ENCODE assay signal across 20 cellular contexts in the genomic region with DNA sequence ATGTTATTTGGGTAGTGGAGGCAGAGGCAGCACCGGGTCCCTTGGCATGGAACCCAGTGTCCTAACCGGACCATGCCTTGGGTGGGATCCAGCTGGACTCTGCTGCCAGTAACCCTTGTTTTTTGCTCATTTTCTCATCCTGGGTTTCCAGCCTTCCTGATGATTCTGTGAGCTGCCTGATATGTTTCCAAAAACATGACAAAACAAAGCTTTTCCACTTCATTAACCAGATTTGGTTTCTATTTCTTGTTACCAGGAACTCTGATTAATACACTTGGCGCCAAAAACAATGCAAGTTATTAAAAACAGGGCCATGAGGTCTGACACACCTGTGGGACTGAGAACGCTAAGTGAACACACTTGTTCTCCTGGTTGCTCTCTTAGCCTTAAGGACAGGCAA. TPM values are rescaled to one million over a fixed set of nuclear protein-coding genes. Genes with fewer than 3 reads are reported as not detected.
DNase-seq lines count a peak whose midpoint lies in the region; ATAC-seq and TF ChIP-seq lines count a peak whose summit lies in the region.
"Had no signal": no experiment of that assay in that cellular context is flagged by ENCODE, and none has a peak within 500 bp of the region (broad histone marks: within the 10 kb centered on the region; RNA-seq: fewer than 3 reads in every experiment).

No MANE protein-coding gene starts in this region.

- ATAC-seq in natural killer cell treated with Interleukin-12 subunit alpha and Interleukin-12 subunit beta and Interleukin-15 and Interleukin-18, amount 100 ng/mL, for 72 hours: no peak
- ATAC-seq: SK-N-SH treated with all-trans-retinoic acid at 6 μM for 48 hours had no signal

- no peak for DNase-seq in breast epithelium (ENCODE audit: low spot score in 2 of 2)
- DNase-seq in MCF 10A (ENCODE audit: unreplicated experiment): no peak
- peak; percentile 36 for DNase-seq in epithelial cell of esophagus (ENCODE audit: low read depth)
- DNase-seq in neural crest cell (ENCODE audit: low read depth, low spot score): no peak
- no peak for DNase-seq in NCI-H146 treated with DMSO at 0.1 percent for 48 hours (lab: John Stamatoyannopoulos, UW; ENCODE audit: unreplicated experiment)
- no peak for DNase-seq in natural killer cell treated with Interleukin-12 subunit alpha and Interleukin-12 subunit beta and Interleukin-15 and Interleukin-18, amount 100 ng/mL, for 72 hours (ENCODE audit: low spot score)
- no peak for DNase-seq in CD8-positive, alpha-beta memory T cell
- DNase-seq in tibial nerve (ENCODE audit: low spot score in 2 of 2): no peak
- DNase-seq: 8988T; Calu3; CD4-positive, alpha-beta memory T cell; DMS153; GDM1; Karpas-422; MG63; NCI-H1417 treated with DMSO at 0.1 percent for 48 hours; NCI-H187 treated with DMSO at 0.1 percent for 48 hours; NK-92 treated with Interleukin-12 subunit alpha and Interleukin-12 subunit beta, amount 100 ng/mL, for 24 hours had no signal

- intact Hi-C loops in breast epithelium (cut with DNase I; ENCODE audit: low total_unique reads): no loop called here
- intact Hi-C loops in MCF 10A (cut with micrococcal nuclease): no loop called here

- H3K4me3 ChIP-seq in breast epithelium (peak overlapping the region in 1 of 3 donors; percentile 15), epithelial cell of esophagus (ENCODE audit: low read length) (no peak overlapping the region), tibial nerve (no peak overlapping the region)
- H3K4me3 ChIP-seq in CD8-positive, alpha-beta memory T cell (ENCODE audit: low read length): no peak overlapping the region
- H3K4me3 ChIP-seq: BLaER1 treated with 17β-estradiol and CSF1 and Interleukin-3, amounts not matched to agents 10 nM and 100 nM; MG63 had no signal

- H3K4me3 Mint-ChIP-seq in MCF 10A (ENCODE audit: unreplicated experiment) (no peak overlapping the region), neural crest cell (no peak overlapping the region)
- no peak overlapping the region for H3K4me3 Mint-ChIP-seq in natural killer cell treated with Interleukin-12 subunit alpha and Interleukin-12 subunit beta and Interleukin-15 and Interleukin-18, amount 100 ng/mL, for 72 hours
- H3K4me3 Mint-ChIP-seq in CD8-positive, alpha-beta memory T cell: no peak overlapping the region
- H3K4me3 Mint-ChIP-seq: CD4-positive, alpha-beta memory T cell had no signal

- no TSS peak for BruUV-seq in MCF 10A (replicated peaks; lab: Mats Ljungman, UMichigan)

- no peaks in the 10 kb centered on the region for H3K9me3 ChIP-seq in breast epithelium
- H3K9me3 ChIP-seq in CD8-positive, alpha-beta memory T cell (ENCODE audit: low read length): no peaks in the 10 kb centered on the region
- H3K9me3 ChIP-seq in tibial nerve: peaks cover 0 to 5% (median 0%) of the 10 kb centered on the region in 4 donors

- POLR2A ChIA-PET in MCF 10A (lab: Yijun Ruan, JAX): no interaction called here
- POLR2A ChIA-PET in CD8-positive, alpha-beta memory T cell (lab: Charles Lee): no interaction called here

- H3K9me3 Mint-ChIP-seq in MCF 10A (ENCODE audit: unreplicated experiment) (no peaks in the 10 kb centered on the region), neural crest cell (peaks cover 3% of the 10 kb centered on the region)
- H3K9me3 Mint-ChIP-seq in natural killer cell treated with Interleukin-12 subunit alpha and Interleukin-12 subunit beta and Interleukin-15 and Interleukin-18, amount 100 ng/mL, for 72 hours: no peaks in the 10 kb centered on the region
- no peaks in the 10 kb centered on the region for H3K9me3 Mint-ChIP-seq in CD8-positive, alpha-beta memory T cell
- H3K9me3 Mint-ChIP-seq: CD4-positive, alpha-beta memory T cell had no signal

- H3K27ac Mint-ChIP-seq in MCF 10A (ENCODE audit: low read depth, unreplicated experiment): no peak overlapping the region
- H3K27ac Mint-ChIP-seq in neural crest cell (ENCODE audit: unreplicated experiment): peak overlapping the region; percentile 43
- H3K27ac Mint-ChIP-seq in natural killer cell treated with Interleukin-12 subunit alpha and Interleukin-12 subunit beta and Interleukin-15 and Interleukin-18, amount 100 ng/mL, for 72 hours: no peak overlapping the region
- H3K27ac Mint-ChIP-seq in CD8-positive, alpha-beta memory T cell: no peak overlapping the region
- H3K27ac Mint-ChIP-seq: CD4-positive, alpha-beta memory T cell had no signal

- H3K27me3 Mint-ChIP-seq in MCF 10A (ENCODE audit: insufficient read depth, unreplicated experiment): no peaks in the 10 kb centered on the region
- H3K27me3 Mint-ChIP-seq in neural crest cell (ENCODE audit: low read depth): no peaks in the 10 kb centered on the region
- H3K27me3 Mint-ChIP-seq in natural killer cell treated with Interleukin-12 subunit alpha and Interleukin-12 subunit beta and Interleukin-15 and Interleukin-18, amount 100 ng/mL, for 72 hours: peaks cover 0 to 2% of the 10 kb centered on the region in 2 donors
- H3K27me3 Mint-ChIP-seq in CD8-positive, alpha-beta memory T cell: peaks cover 10 to 27% of the 10 kb centered on the region in 2 donors

- CTCF ChIA-PET in MCF 10A (lab: Yijun Ruan, JAX): interaction anchor here (0.6 kb wide), 1 partner anchor 87 kb away, joined by 4 read pairs; no protein-coding TSS in a partner anchor
- CTCF ChIA-PET in CD8-positive, alpha-beta memory T cell (lab: Charles Lee): no interaction called here

- H3K27ac ChIP-seq in breast epithelium (peak overlapping the region; percentile 84 to 88), tibial nerve (no peak overlapping the region)
- no peak overlapping the region for H3K27ac ChIP-seq in CD8-positive, alpha-beta memory T cell (ENCODE audit: low read depth, low read length)
- H3K27ac ChIP-seq: BLaER1 treated with 17β-estradiol and CSF1 and Interleukin-3, amounts not matched to agents 10 nM and 100 nM had no signal

- no peaks in the 10 kb centered on the region for H3K36me3 Mint-ChIP-seq in MCF 10A (ENCODE audit: insufficient read depth, unreplicated experiment)
- peaks cover 2% of the 10 kb centered on the region for H3K36me3 Mint-ChIP-seq in neural crest cell (ENCODE audit: low read depth)
- no peaks in the 10 kb centered on the region for H3K36me3 Mint-ChIP-seq in natural killer cell treated with Interleukin-12 subunit alpha and Interleukin-12 subunit beta and Interleukin-15 and Interleukin-18, amount 100 ng/mL, for 72 hours
- H3K36me3 Mint-ChIP-seq in CD8-positive, alpha-beta memory T cell: no peaks in the 10 kb centered on the region
- H3K36me3 Mint-ChIP-seq: CD4-positive, alpha-beta memory T cell had no signal

- TF ChIP-seq EP300 in tibial nerve (IDR thresholded peaks at IDR 0.05): no peak

- WGBS in tibial nerve, 2 donors: 45 to 50% methylated on average over 4 of the region's 4 CpGs

- H3K36me3 ChIP-seq in breast epithelium: no peaks in the 10 kb centered on the region
- H3K36me3 ChIP-seq in CD8-positive, alpha-beta memory T cell (ENCODE audit: insufficient read depth, low read length): no peaks in the 10 kb centered on the region
- H3K36me3 ChIP-seq in tibial nerve: no peaks in the 10 kb centered on the region
- H3K36me3 ChIP-seq: MG63 had no signal

- H3K27me3 ChIP-seq in breast epithelium: no peaks in the 10 kb centered on the region
- H3K27me3 ChIP-seq in CD8-positive, alpha-beta memory T cell (ENCODE audit: insufficient read depth, low read length, poor library complexity, severe bottlenecking): no peaks in the 10 kb centered on the region
- no peaks in the 10 kb centered on the region for H3K27me3 ChIP-seq in tibial nerve
- H3K27me3 ChIP-seq: BLaER1 treated with 17β-estradiol and CSF1 and Interleukin-3, amounts not matched to agents 10 nM and 100 nM; MG63 had no signal

- TF ChIP-seq CTCF in breast epithelium (IDR thresholded peaks at IDR 0.05) (no peak), MCF 10A (IDR thresholded peaks at IDR 0.05; ENCODE audit: unreplicated experiment) (no peak), epithelial cell of esophagus (IDR thresholded peaks at IDR 0.05; ENCODE audit: insufficient read depth, low read depth, low read length, missing control alignments) (no peak), neural crest cell (conservative IDR thresholded peaks at IDR 0.05) (no peak), tibial nerve (IDR thresholded peaks at IDR 0.05) (no peak)

- H3K4me1 ChIP-seq in breast epithelium: no peaks in the 10 kb centered on the region
- H3K4me1 ChIP-seq in CD8-positive, alpha-beta memory T cell (ENCODE audit: insufficient read depth, low read length): no peaks in the 10 kb centered on the region
- H3K4me1 ChIP-seq in tibial nerve: peaks cover 0 to 6% (median 0%) of the 10 kb centered on the region in 4 donors
- H3K4me1 ChIP-seq: BLaER1 treated with 17β-estradiol and CSF1 and Interleukin-3, amounts not matched to agents 10 nM and 100 nM had no signal

- peaks cover 5% of the 10 kb centered on the region for H3K4me1 Mint-ChIP-seq in MCF 10A (ENCODE audit: insufficient read depth, unreplicated experiment)
- peaks cover 9% of the 10 kb centered on the region for H3K4me1 Mint-ChIP-seq in neural crest cell
- no peaks in the 10 kb centered on the region for H3K4me1 Mint-ChIP-seq in natural killer cell treated with Interleukin-12 subunit alpha and Interleukin-12 subunit beta and Interleukin-15 and Interleukin-18, amount 100 ng/mL, for 72 hours (ENCODE audit: low read depth in 2 of 2)
- no peaks in the 10 kb centered on the region for H3K4me1 Mint-ChIP-seq in CD8-positive, alpha-beta memory T cell
- H3K4me1 Mint-ChIP-seq: CD4-positive, alpha-beta memory T cell had no signal

- TF ChIP-seq POLR2A in breast epithelium (IDR thresholded peaks at IDR 0.05): no peak
- no peak for TF ChIP-seq POLR2A in tibial nerve (IDR thresholded peaks at IDR 0.05)

RNA-seq across cellular contexts. Expression of a gene that starts 32.8 kb away (rescaled TPM):
- 100 to 1,000 TPM in 2 of 3 donors, 10 to 100 TPM in 1; 43.0 to 192 (median 138) TPM for total RNA-seq in breast epithelium
- 126 and 127 TPM in 2 replicates for total RNA-seq in MCF 10A (2022)
- total RNA-seq in neural crest cell: 82.2 and 87.3 TPM in 2 replicates
- 10 to 100 TPM in 1 of 2 donors, 1 to 10 TPM in 1; 8.5 to 12.3 TPM for total RNA-seq in natural killer cell treated with Interleukin-12 subunit alpha and Interleukin-12 subunit beta and Interleukin-15 and Interleukin-18, amount 100 ng/mL, for 72 hours
- total RNA-seq in CD8-positive, alpha-beta memory T cell: 1 to 10 TPM; 1.7 to 2.1 TPM
- polyA plus RNA-seq in CD8-positive, alpha-beta memory T cell: 1.1 TPM
- total RNA-seq in tibial nerve: 10 to 100 TPM; 33.0 to 47.7 (median 40.8) TPM

Comparison
In these comparisons a context has a peak if more than half of its experiments do, and no peak if none do; other contexts are left out.
1. H3K27ac ChIP-seq: peak in breast epithelium (2 of 2); none in CD8-positive, alpha-beta memory T cell (single experiment) and tibial nerve (0 of 4).